Comparison of ENCODE assay signal across 21 cellular contexts in the genomic region with DNA sequence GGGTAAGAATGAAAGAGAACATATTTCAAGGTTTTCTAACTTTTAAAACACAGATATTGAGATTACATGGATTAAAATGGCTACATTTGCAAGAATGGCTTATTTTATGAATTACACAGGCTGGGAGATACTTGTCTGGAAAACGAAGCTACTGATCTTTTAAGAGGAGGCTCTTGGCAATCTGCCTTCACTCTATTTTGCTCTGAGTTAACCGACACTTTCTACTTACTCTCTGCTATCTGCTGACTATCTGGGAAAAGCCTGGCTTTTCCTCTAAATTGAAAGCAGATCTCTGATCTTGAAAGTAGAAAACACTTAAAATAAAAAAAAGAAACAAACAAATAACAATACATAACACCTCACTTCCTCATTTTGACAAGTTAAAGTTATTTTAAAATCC.
"Had no signal": no experiment of that assay in that cellular context is flagged by ENCODE, and none has a peak within 500 bp of the region (broad histone marks: within the 10 kb centered on the region; RNA-seq: fewer than 3 reads in every experiment).

No MANE protein-coding gene starts in this region.

- DNase-seq: activated B cell treated with CpG ODN at 0.5 μM for 24 hours; activated CD8-positive, alpha-beta T cell treated with anti-CD3 and anti-CD28 coated beads, Interleukin-2, amount 10 ng/mL, durations not matched to agents 7 days and 5 days; activated naive CD4-positive, alpha-beta T cell; activated T-cell treated with anti-CD3 and anti-CD28 coated beads for 4 hours; activated T-cell treated with anti-CD3 and anti-CD28 coated beads, Interleukin-2, amount 50 U/mL, for 72 hours; dermis blood vessel endothelial cell; effector CD8-positive, alpha-beta T cell; left ventricle myocardium inferior; mucosa of descending colon; posterior cingulate gyrus; right cardiac atrium; spleen; stimulated activated naive CD4-positive, alpha-beta T cell; tibial artery; upper lobe of right lung had no signal

- ATAC-seq: activated CD8-positive, alpha-beta T cell treated with anti-CD3 and anti-CD28 coated beads, Interleukin-2, amount 10 ng/mL, durations not matched to agents 7 days and 5 days; activated naive CD4-positive, alpha-beta T cell treated with anti-CD3 and anti-CD28 coated beads, Interleukin-2, amount 50 U/mL, for 72 hours; activated T-cell treated with anti-CD3 and anti-CD28 coated beads, Interleukin-2, amount 50 U/mL, for 72 hours; mucosa of descending colon; natural killer cell treated with Interleukin-12 subunit alpha and Interleukin-12 subunit beta and Interleukin-15 and Interleukin-18, amount 100 ng/mL, for 72 hours; right cardiac atrium; upper lobe of right lung had no signal

- FAIRE-seq: bronchial epithelial cell, colon, frontal cortex, islet of Langerhans had no signal
